ENCODE assay signal across 22 cellular contexts in the genomic region with DNA sequence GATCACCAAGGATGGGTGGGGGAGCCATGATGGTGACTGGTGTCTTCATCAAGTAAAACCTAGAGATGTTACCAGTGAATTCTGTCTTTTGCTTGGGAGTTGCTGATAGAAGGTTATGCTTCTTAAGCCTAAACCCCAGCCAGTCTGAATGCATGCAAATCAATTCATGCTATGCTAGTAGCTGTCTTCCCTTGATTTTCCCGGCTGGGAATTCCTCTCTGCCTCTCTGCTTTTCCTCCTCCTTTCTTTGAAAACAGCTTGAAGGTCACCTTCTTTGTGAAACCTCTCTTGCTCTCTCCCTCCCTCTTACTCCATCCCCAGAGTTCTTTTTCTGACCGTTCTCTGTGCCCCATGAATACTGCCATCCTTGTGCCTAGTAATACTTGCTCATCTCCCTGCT. TPM values are rescaled to one million over a fixed set of nuclear protein-coding genes. Genes with fewer than 3 reads are reported as not detected.
DNase-seq lines count a peak whose midpoint lies in the region; FAIRE-seq and TF ChIP-seq lines count a peak whose summit lies in the region.
"Had no signal": no experiment of that assay in that cellular context is flagged by ENCODE, and none has a peak within 500 bp of the region (broad histone marks: within the 10 kb centered on the region; RNA-seq: fewer than 3 reads in every experiment).

No MANE protein-coding gene starts in this region.

- H2BK120ac ChIP-seq in H1 (replicated peaks; ENCODE audit: low read depth, low read length) (no peak overlapping the region), mesendoderm (ENCODE audit: low read depth, low read length) (no peak overlapping the region)

- no peak for TF ChIP-seq POLR2A in H1 (IDR thresholded peaks at IDR 0.05; ENCODE audit: control extremely low read depth in 1 of 2, low read depth in 2 of 2, low read length in 2 of 2)

- DNase-seq in H7 (peak; percentile 5), SK-N-SH (no peak), H1 (ENCODE audit: low read depth in 1 of 2, low spot score in 2 of 2) (no peak), mesendoderm (peak; percentile 13), NCI-H1694 (lab: John Stamatoyannopoulos, UW) (no peak), NCI-H2171 (lab: John Stamatoyannopoulos, UW) (no peak), NCI-H2227 (lab: John Stamatoyannopoulos, UW; ENCODE audit: unreplicated experiment) (no peak)
- DNase-seq in activated CD4-positive, alpha-beta T cell treated with anti-CD3 and anti-CD28 coated beads, Interleukin-2, amount 50 U/mL, for 4 hours: no peak
- DNase-seq: 8988T; Caco-2; CD4-positive, alpha-beta memory T cell; DND-41; NCI-H1092 treated with DMSO at 0.1 percent for 48 hours; NCI-H146; NCI-H2029 treated with DMSO at 0.1 percent for 48 hours; NCI-H446 treated with DMSO at 0.1 percent for 48 hours; NCI-H526 treated with DMSO at 0.1 percent for 48 hours; OCI-M1 had no signal

- H3K79me2 ChIP-seq in SK-N-SH (ENCODE audit: insufficient read depth) (peaks cover 79% of the 10 kb centered on the region), H1 (ENCODE audit: control insufficient read depth in 1 of 2, insufficient read depth in 2 of 2, low read length in 2 of 2) (no peaks in the 10 kb centered on the region), mesendoderm (ENCODE audit: control insufficient read depth, insufficient read depth, low read length) (no peaks in the 10 kb centered on the region)

- no peaks in the 10 kb centered on the region for H3K9me2 ChIP-seq in SK-N-SH

- H3K9me3 ChIP-seq in SK-N-SH (no peaks in the 10 kb centered on the region), H1 (ENCODE audit: insufficient read depth in 2 of 2, low read depth in 1 of 2, low read length in 1 of 2) (no peaks in the 10 kb centered on the region)
- H3K9me3 ChIP-seq: BLaER1 treated with 17β-estradiol and CSF1 and Interleukin-3, amounts not matched to agents 10 nM and 100 nM; Caco-2 had no signal

- H3K56ac ChIP-seq in H1 (replicated peaks; ENCODE audit: insufficient read length, low read depth, low read length) (no peak overlapping the region), mesendoderm (ENCODE audit: low read length) (no peak overlapping the region)

- H3K4me2 ChIP-seq in SK-N-SH (peak overlapping the region; percentile 61; the same call in 1 of the 2 replicates), H1 (ENCODE audit: insufficient read depth in 1 of 2, low read depth in 2 of 2, low read length in 2 of 2) (peak overlapping the region; percentile 27 to 43; a peak in 1 of 4 replicates), mesendoderm (ENCODE audit: low read length) (no peak overlapping the region)
- H3K4me2 ChIP-seq: BLaER1 treated with 17β-estradiol and CSF1 and Interleukin-3, amounts not matched to agents 10 nM and 100 nM; KMS-11 had no signal

- no peak overlapping the region for H2BK20ac ChIP-seq in H1 (ENCODE audit: low read length)

- H4K8ac ChIP-seq in H1 (ENCODE audit: extremely low read depth, insufficient read depth, low read length): no peak overlapping the region
- H4K8ac ChIP-seq in mesendoderm (ENCODE audit: low read depth, low read length): no peak overlapping the region

- H3K18ac ChIP-seq in H1 (ENCODE audit: extremely low read depth, low read length): peak overlapping the region; percentile 33
- H3K18ac ChIP-seq in mesendoderm (ENCODE audit: low read length): no peak overlapping the region

- H3K14ac ChIP-seq in H1 (ENCODE audit: insufficient read length): no peak overlapping the region

- H3K4me1 ChIP-seq in SK-N-SH (ENCODE audit: control insufficient read depth in 1 of 2, insufficient read depth in 2 of 2, low read depth in 1 of 2, low read length in 1 of 2) (peaks cover 2 to 18% of the 10 kb centered on the region in 2 experiments; a peak in 3 of 4 replicates), H1 (replicated peaks in 1 of 4; ENCODE audit: control insufficient read depth in 3 of 4, insufficient read depth in 4 of 4, low read length in 3 of 4) (peaks cover 0 to 5% (median 5%) of the 10 kb centered on the region in 4 experiments; a peak in 3 of 7 replicates), mesendoderm (ENCODE audit: control insufficient read depth, low read depth, low read length) (peaks cover 2% of the 10 kb centered on the region)
- H3K4me1 ChIP-seq: BLaER1 treated with 17β-estradiol and CSF1 and Interleukin-3, amounts not matched to agents 10 nM and 100 nM had no signal

- TF ChIP-seq RAD21 in SK-N-SH (IDR thresholded peaks at IDR 0.05; ENCODE audit: low read length): no peak
- TF ChIP-seq RAD21 in H1 (IDR thresholded peaks at IDR 0.05 in 1 of 2, conservative IDR thresholded peaks at IDR 0.05 in 1 of 2; ENCODE audit: low read depth in 2 of 2, low read length in 2 of 2): no peak

- TF ChIP-seq EP300 in SK-N-SH (IDR thresholded peaks at IDR 0.05; ENCODE audit: borderline replicate concordance in 1 of 2, low read depth in 1 of 2, low read length in 1 of 2) (no peak), H1 (IDR thresholded peaks at IDR 0.05; ENCODE audit: borderline replicate concordance in 1 of 2, low read depth in 2 of 2, low read length in 2 of 2) (no peak)

- H2BK15ac ChIP-seq in H1 (ENCODE audit: low read length): no peak overlapping the region
- H2BK15ac ChIP-seq in mesendoderm (replicated peaks; ENCODE audit: low read depth): no peak overlapping the region

- H3K27me3 ChIP-seq in H7 (ENCODE audit: control insufficient read depth, insufficient read depth, low read length) (no peaks in the 10 kb centered on the region), SK-N-SH (ENCODE audit: insufficient read depth) (no peaks in the 10 kb centered on the region), H1 (replicated peaks in 1 of 4; ENCODE audit: control insufficient read depth in 3 of 4, extremely low read depth in 1 of 4, insufficient read depth in 3 of 4, low read length in 3 of 4) (no peaks in the 10 kb centered on the region), mesendoderm (ENCODE audit: insufficient read depth, low read length, poor library complexity) (no peaks in the 10 kb centered on the region)
- H3K27me3 ChIP-seq: BLaER1 treated with 17β-estradiol and CSF1 and Interleukin-3, amounts not matched to agents 10 nM and 100 nM had no signal

- H3K9ac ChIP-seq in SK-N-SH: peak overlapping the region; percentile 28; the same call in 1 of the 2 replicates
- no peak overlapping the region for H3K9ac ChIP-seq in H1 (replicated peaks in 1 of 4; ENCODE audit: extremely low read depth in 1 of 4, low read depth in 3 of 4, low read length in 3 of 4)
- no peak overlapping the region for H3K9ac ChIP-seq in mesendoderm (ENCODE audit: low read length)
- H3K9ac ChIP-seq: BLaER1 treated with 17β-estradiol and CSF1 and Interleukin-3, amounts not matched to agents 10 nM and 100 nM; KMS-11 had no signal

- no peaks in the 10 kb centered on the region for H3K79me1 ChIP-seq in H1 (ENCODE audit: low read depth, low read length)
- H3K79me1 ChIP-seq in mesendoderm (ENCODE audit: low read length): no peaks in the 10 kb centered on the region

- POLR2A ChIA-PET in SK-N-SH (lab: Yijun Ruan, JAX) (no interaction called here), H1 (lab: Charles Lee; ENCODE audit: partially characterized antibody) (no interaction called here)

- H4K91ac ChIP-seq in H1 (replicated peaks; ENCODE audit: insufficient read length, low read length): no peak overlapping the region

- H3K27ac ChIP-seq in SK-N-SH (ENCODE audit: low read depth in 2 of 2, low read length in 1 of 2) (peak overlapping the region in 1 of 2 experiments; percentile 82; a peak in 2 of 4 replicates), H1 (ENCODE audit: low read depth, low read length) (no peak overlapping the region), mesendoderm (ENCODE audit: low read depth, low read length) (no peak overlapping the region)
- H3K27ac ChIP-seq: BLaER1 treated with 17β-estradiol and CSF1 and Interleukin-3, amounts not matched to agents 10 nM and 100 nM; KMS-11 had no signal

- FAIRE-seq in H1 (lab: Jason Lieb, UNC): peak; percentile 62
- FAIRE-seq: GM12878 had no signal

- H3K4ac ChIP-seq in H1 (replicated peaks; ENCODE audit: insufficient read length, low read depth, low read length) (no peak overlapping the region), mesendoderm (ENCODE audit: low read depth, low read length) (no peak overlapping the region)

- H2BK5ac ChIP-seq in H1 (ENCODE audit: low read depth, low read length) (no peak overlapping the region), mesendoderm (ENCODE audit: low read length) (no peak overlapping the region)

- no peak overlapping the region for H3K23ac ChIP-seq in H1 (ENCODE audit: insufficient read length)
- no peak overlapping the region for H3K23ac ChIP-seq in mesendoderm (ENCODE audit: low read length)

- H4K5ac ChIP-seq in H1 (ENCODE audit: insufficient read length, low read depth, low read length): no peak overlapping the region
- H4K5ac ChIP-seq in mesendoderm (ENCODE audit: low read length): no peak overlapping the region

- no peak overlapping the region for H2BK12ac ChIP-seq in H1 (ENCODE audit: low read depth, low read length)

- TF ChIP-seq CTCF in SK-N-SH (IDR thresholded peaks at IDR 0.05) (no peak), H1 (IDR thresholded peaks at IDR 0.05; ENCODE audit: control extremely low read depth in 1 of 3, insufficient read depth in 1 of 3, low read depth in 1 of 3, low read length in 3 of 3) (no peak)

- peaks cover 41% of the 10 kb centered on the region for H3F3A ChIP-seq in SK-N-SH (replicated peaks; ENCODE audit: insufficient read depth)

- CTCF ChIA-PET in SK-N-SH (lab: Yijun Ruan, JAX): interaction anchor here (1.3 kb wide), 1 partner anchor 10 kb away, joined by 3 read pairs; no protein-coding TSS in a partner anchor
- CTCF ChIA-PET in H1 (lab: Charles Lee; ENCODE audit: partially characterized antibody): interaction anchor here (1.0 to 1.4 kb wide), 2 partner anchors 16 to 56 kb away, joined by 3 read pairs; no protein-coding TSS in a partner anchor

- H4K20me1 ChIP-seq in SK-N-SH (ENCODE audit: insufficient read depth): no peaks in the 10 kb centered on the region
- no peaks in the 10 kb centered on the region for H4K20me1 ChIP-seq in H1 (replicated peaks in 1 of 2; ENCODE audit: control insufficient read depth in 1 of 2, insufficient read depth in 2 of 2, low read length in 2 of 2)
- H4K20me1 ChIP-seq: BLaER1 treated with 17β-estradiol and CSF1 and Interleukin-3, amounts not matched to agents 10 nM and 100 nM had no signal

- H3K36me3 ChIP-seq in H7 (replicated peaks; ENCODE audit: control insufficient read depth, insufficient read depth, low read length): no peaks in the 10 kb centered on the region
- H3K36me3 ChIP-seq in SK-N-SH (replicated peaks in 1 of 2; ENCODE audit: control insufficient read depth in 1 of 2, insufficient read depth in 2 of 2, low read length in 1 of 2): peaks cover 0 to 32% of the 10 kb centered on the region in 2 experiments
- no peaks in the 10 kb centered on the region for H3K36me3 ChIP-seq in H1 (ENCODE audit: control insufficient read depth in 2 of 4, insufficient read depth in 4 of 4, low read length in 3 of 4)
- H3K36me3 ChIP-seq in mesendoderm (ENCODE audit: control insufficient read depth, insufficient read depth, low read length): no peaks in the 10 kb centered on the region
- H3K36me3 ChIP-seq: BLaER1 treated with 17β-estradiol and CSF1 and Interleukin-3, amounts not matched to agents 10 nM and 100 nM had no signal

- H2AFZ ChIP-seq in SK-N-SH (ENCODE audit: low read depth) (no peak overlapping the region), H1 (ENCODE audit: low read length) (no peak overlapping the region)

- WGBS in SK-N-SH (ENCODE audit: low lambda C conversion rate): 55% methylated on average over 2 of the region's 2 CpGs
- WGBS in H1 (ENCODE audit: extremely low coverage in 1 of 2, insufficient coverage in 1 of 2, insufficient read length in 1 of 2, insufficient replicate concordance in 2 of 2, low coverage in 1 of 2, low lambda C conversion rate in 2 of 2, missing lambda C conversion rate in 1 of 2), 2 experiments: 28% methylated on average over 2 of the region's 2 CpGs; no CpG with 5 or more reads in 1 of the 2 experiments
- no CpG with 5 or more reads among the region's 2 CpGs for WGBS in mesendoderm (ENCODE audit: extremely low coverage, insufficient coverage, low lambda C conversion rate)

- H2AK5ac ChIP-seq in H1 (ENCODE audit: low read depth, low read length) (no peak overlapping the region), mesendoderm (ENCODE audit: low read length) (no peak overlapping the region)

- H3K4me3 ChIP-seq in H7 (ENCODE audit: insufficient read depth, low read depth, low read length) (no peak overlapping the region), SK-N-SH (ENCODE audit: low read depth in 2 of 2, low read length in 1 of 2) (0 out of 4 replicates have a peak overlapping the region, but pooled peaks of 1 of the 2 experiments have one; percentile 6), H1 (ENCODE audit: extremely low read depth in 1 of 4, insufficient read depth in 2 of 4, low read depth in 3 of 4, low read length in 4 of 4) (no peak overlapping the region), mesendoderm (ENCODE audit: low read length) (no peak overlapping the region)
- H3K4me3 ChIP-seq: BLaER1 treated with 17β-estradiol and CSF1 and Interleukin-3, amounts not matched to agents 10 nM and 100 nM; GM12878 had no signal

- H3K23me2 ChIP-seq in H1 (ENCODE audit: low read depth, low read length): no peaks in the 10 kb centered on the region

RNA-seq across cellular contexts. Expression of a gene that starts 58.9 kb away (rescaled TPM):
- total RNA-seq in H7 (2014; rRNA removed; shearing (Covaris generic)): 2.8 and 4.2 TPM in 2 replicates
- polyA plus RNA-seq in SK-N-SH (2012; rRNA removed) (32.6 and 36.0 TPM in 2 replicates), H1 (2011; rRNA removed) (3.8 and 6.2 TPM in 2 replicates)
- polyA plus RNA-seq in SK-N-SH (2012; cell fraction: cytosol; rRNA removed): 55.0 and 59.3 TPM in 2 replicates
- 16.4 and 26.1 TPM in 2 replicates for polyA plus RNA-seq in SK-N-SH (2012; cell fraction: nucleus; rRNA removed)
- total RNA-seq in H1 (2021; fragmentation: NEBNext Ultra II Directional; extraction: Animal tissue kit (Norgen Biotek cat#: 25700)): 12.9 and 13.9 TPM in 2 replicates
- polyA plus RNA-seq in H1 (2011; cell fraction: cytosol; rRNA removed): 5.4 TPM
- polyA plus RNA-seq in H1 (2011; cell fraction: nucleus; rRNA removed): 3.7 TPM
- 8.2 to 11.3 TPM (median 9.6 TPM) in 4 replicates for polyA plus RNA-seq in H1 (2012, experiment 1 of 2)
- 1.9 TPM for polyA plus RNA-seq in H1 (2012, experiment 2 of 2)
- 14.7 TPM for polyA plus RNA-seq in H1 (2013, experiment 1 of 2)
- polyA plus RNA-seq in H1 (2013, experiment 2 of 2): 17.1 TPM
- polyA minus RNA-seq in H1 (2011; rRNA and poly(A)+ RNA removed): 8.6 and 10.5 TPM in 2 replicates
- polyA minus RNA-seq in H1 (2011; cell fraction: cytosol; rRNA and poly(A)+ RNA removed): 5.9 TPM
- polyA minus RNA-seq in H1 (2011; cell fraction: nucleus; rRNA and poly(A)+ RNA removed): 7.9 TPM
- polyA plus RNA-seq in mesendoderm (2013, experiment 1 of 2): 7.8 TPM
- polyA plus RNA-seq in mesendoderm (2013, experiment 2 of 2): 7.8 TPM
- total RNA-seq: Right ventricle myocardium inferior had no signal

Comparison
In these comparisons a context has a peak if more than half of its experiments do, and no peak if none do; other contexts are left out.
1. DNase-seq: peak in H7 (single experiment) and mesendoderm (single experiment); none in SK-N-SH (single experiment), H1 (0 of 2), NCI-H1694 (single experiment), NCI-H2171 (single experiment), activated CD4-positive, alpha-beta T cell treated with anti-CD3 and anti-CD28 coated beads, Interleukin-2, amount 50 U/mL, for 4 hours (0 of 2) and NCI-H2227 (single experiment).